ENCODE assay signal across 1 cellular context in genomic region chr10:92366412-92367021, GRCh38.
TF ChIP-seq lines count a peak whose summit lies in the region.

No MANE protein-coding gene starts in this region.

TF ChIP-seq in K562, 482 proteins besides CTCF, POLR2A, EP300 and RAD21 (continued from another document):
- TF ChIP-seq DEAF1 (CRISPR knock-in tag; IDR thresholded peaks at IDR 0.05) (no peak), MED1 (CRISPR knock-in tag; IDR thresholded peaks at IDR 0.05; ENCODE audit: borderline replicate concordance) (no peak), RBM17 (IDR thresholded peaks at IDR 0.05; ENCODE audit: borderline replicate concordance, low read depth, low read length) (no peak)
